4 cellular contexts compared by ENCODE assay signal in genomic region chr6:149558029-149558428, GRCh38.
"Had no signal": no experiment of that assay in that cellular context is flagged by ENCODE, and none has a peak within 500 bp of the region (broad histone marks: within the 10 kb centered on the region; RNA-seq: fewer than 3 reads in every experiment).

No MANE protein-coding gene starts in this region.

- H3K4me3 ChIP-seq: GM23248, GM23338, HAP-1 had no signal

- H3K27ac ChIP-seq: GM23248 had no signal

- H3K36me3 ChIP-seq: HAP-1 had no signal

- H3K4me1 ChIP-seq: HAP-1 had no signal

- H3K9me3 ChIP-seq: HAP-1 had no signal

- ATAC-seq: GM23338, HCT116 had no signal
